Comparison of ENCODE assay signal across 12 cellular contexts in the genomic region with DNA sequence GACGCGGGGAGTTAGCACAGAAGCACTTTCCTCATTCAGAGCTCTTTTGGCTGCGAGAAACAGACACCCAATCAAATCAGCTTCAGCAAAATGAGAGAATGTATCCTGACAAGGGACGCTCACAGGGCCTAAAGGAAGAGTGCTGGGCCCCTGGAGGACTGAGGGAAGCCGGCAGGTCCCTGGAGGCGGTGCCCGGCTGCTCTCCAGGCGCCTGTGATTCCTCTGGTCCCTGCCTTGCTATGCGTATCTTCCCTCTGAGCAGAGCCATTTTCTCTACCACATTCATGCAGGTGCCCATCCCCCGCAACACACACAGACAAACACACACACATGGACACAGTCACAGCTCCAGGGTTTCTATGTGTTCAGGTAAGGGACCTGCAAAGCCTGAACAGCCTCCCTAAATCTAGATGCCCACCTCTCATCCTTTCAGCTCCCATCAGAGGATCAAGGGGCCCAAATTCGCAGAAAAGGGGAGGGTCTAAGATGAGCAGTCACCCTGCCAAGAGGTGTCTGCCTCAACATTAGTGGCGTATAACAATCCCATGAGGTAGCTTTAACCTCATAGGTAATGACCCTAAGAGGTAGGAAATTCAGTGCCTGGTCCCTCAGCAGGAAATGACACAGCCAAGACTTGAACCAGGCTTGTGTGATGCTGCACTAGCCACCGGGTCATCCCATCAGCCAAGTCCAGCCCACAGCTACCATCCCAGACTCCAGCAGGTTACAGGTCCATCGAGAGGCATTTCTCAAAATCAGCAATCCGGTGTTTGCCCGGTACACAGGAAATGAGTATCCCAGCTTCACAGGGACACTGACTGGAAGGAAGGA. TPM values are rescaled to one million over a fixed set of nuclear protein-coding genes. Genes with fewer than 3 reads are reported as not detected.
DNase-seq lines count a peak whose midpoint lies in the region; ATAC-seq and TF ChIP-seq lines count a peak whose summit lies in the region.
"Had no signal": no experiment of that assay in that cellular context is flagged by ENCODE, and none has a peak within 500 bp of the region (broad histone marks: within the 10 kb centered on the region; RNA-seq: fewer than 3 reads in every experiment).

No MANE protein-coding gene starts in this region.

- WGBS in spleen, 5 donors: 66 to 75% (median 69%) methylated on average over 16 of the region's 16 CpGs

- no peaks in the 10 kb centered on the region for H3K27me3 ChIP-seq in RWPE2 (ENCODE audit: insufficient read depth, poor library complexity, severe bottlenecking)
- H3K27me3 ChIP-seq in spleen (replicated peaks in 1 of 7): no peaks in the 10 kb centered on the region
- no peaks in the 10 kb centered on the region for H3K27me3 ChIP-seq in Caco-2 (replicated peaks; ENCODE audit: control insufficient read depth, insufficient read depth, low read length)
- H3K27me3 ChIP-seq: upper lobe of right lung had no signal

- H3K36me3 ChIP-seq in RWPE2 (ENCODE audit: low read depth): 0 out of 2 replicates have a peak, but pooled peaks cover 5% of the 10 kb centered on the region
- H3K36me3 ChIP-seq in spleen: peaks cover 0 to 46% (median 9%) of the 10 kb centered on the region in 6 donors
- H3K36me3 ChIP-seq in Caco-2 (ENCODE audit: control insufficient read depth, insufficient read depth, low read length): no peaks in the 10 kb centered on the region

- TF ChIP-seq CTCF in RWPE2 (IDR thresholded peaks at IDR 0.05; ENCODE audit: poor library complexity, severe bottlenecking) (no peak), spleen (IDR thresholded peaks at IDR 0.05 in 8 of 11, conservative IDR thresholded peaks at IDR 0.05 in 3 of 11) (no peak), Caco-2 (IDR thresholded peaks at IDR 0.05; ENCODE audit: insufficient read depth in 1 of 2, low read depth in 1 of 2, low read length in 1 of 2, severe bottlenecking in 1 of 2, unreplicated experiment in 1 of 2) (no peak)

- POLR2A ChIA-PET in Caco-2 (lab: Charles Lee): no interaction called here
- POLR2A ChIA-PET in activated CD4-positive, alpha-beta memory T cell treated with anti-CD3 and anti-CD28 coated beads for 36 hours (lab: Charles Lee): no interaction called here

- no TSS peak for BruUV-seq in Caco-2 (replicated peaks; lab: Mats Ljungman, UMichigan)

- CTCF ChIA-PET in Caco-2 (lab: Charles Lee): no interaction called here
- CTCF ChIA-PET in activated CD4-positive, alpha-beta memory T cell treated with anti-CD3 and anti-CD28 coated beads for 36 hours (lab: Charles Lee): interaction anchor here (1.0 kb wide), 1 partner anchor 56 kb away, joined by 3 read pairs; no protein-coding TSS in a partner anchor

- no peaks in the 10 kb centered on the region for H3K36me3 Mint-ChIP-seq in Caco-2 (ENCODE audit: insufficient read depth, unreplicated experiment)
- no peaks in the 10 kb centered on the region for H3K36me3 Mint-ChIP-seq in activated CD4-positive, alpha-beta memory T cell treated with anti-CD3 and anti-CD28 coated beads for 36 hours
- H3K36me3 Mint-ChIP-seq: activated naive CD4-positive, alpha-beta T cell treated with anti-CD3 and anti-CD28 coated beads, Interleukin-2, amount 10 ng/mL, durations not matched to agents 7 days and 5 days had no signal

- no peak overlapping the region for H3K4me3 Mint-ChIP-seq in Caco-2 (ENCODE audit: unreplicated experiment)
- H3K4me3 Mint-ChIP-seq in activated CD4-positive, alpha-beta memory T cell treated with anti-CD3 and anti-CD28 coated beads for 36 hours: no peak overlapping the region
- H3K4me3 Mint-ChIP-seq: activated naive CD4-positive, alpha-beta T cell treated with anti-CD3 and anti-CD28 coated beads, Interleukin-2, amount 10 ng/mL, durations not matched to agents 7 days and 5 days had no signal

- H3K4me3 ChIP-seq in RWPE2 (ENCODE audit: severe bottlenecking): no peak overlapping the region
- H3K4me3 ChIP-seq in spleen: peak overlapping the region in 1 of 8 donors; percentile 28
- H3K4me3 ChIP-seq in Caco-2 (ENCODE audit: low read depth, low read length): no peak overlapping the region
- H3K4me3 ChIP-seq: coronary artery, upper lobe of right lung had no signal

- H3K4me1 ChIP-seq in RWPE2 (ENCODE audit: insufficient read depth, poor library complexity, severe bottlenecking) (peaks cover 8% of the 10 kb centered on the region), spleen (peaks cover 0 to 37% (median 13%) of the 10 kb centered on the region in 6 donors), Caco-2 (no peaks in the 10 kb centered on the region)
- H3K4me1 ChIP-seq: upper lobe of right lung had no signal

- H3K4me1 Mint-ChIP-seq in Caco-2 (ENCODE audit: low read depth, unreplicated experiment): no peaks in the 10 kb centered on the region
- H3K4me1 Mint-ChIP-seq in activated CD4-positive, alpha-beta memory T cell treated with anti-CD3 and anti-CD28 coated beads for 36 hours (ENCODE audit: low read depth): peaks cover 17% of the 10 kb centered on the region

- no peak for TF ChIP-seq POLR2A in spleen (IDR thresholded peaks at IDR 0.05)

- no peak overlapping the region for H3K27ac Mint-ChIP-seq in Caco-2 (ENCODE audit: unreplicated experiment)
- no peak overlapping the region for H3K27ac Mint-ChIP-seq in activated CD4-positive, alpha-beta memory T cell treated with anti-CD3 and anti-CD28 coated beads for 36 hours
- H3K27ac Mint-ChIP-seq: activated naive CD4-positive, alpha-beta T cell treated with anti-CD3 and anti-CD28 coated beads, Interleukin-2, amount 10 ng/mL, durations not matched to agents 7 days and 5 days had no signal

- ATAC-seq in GM19395 (IDR thresholded peaks at IDR 0.05; ENCODE audit: unreplicated experiment): peak; percentile 19
- ATAC-seq in HG02885 (IDR thresholded peaks at IDR 0.05; ENCODE audit: poor library complexity, unreplicated experiment): peak; percentile 17
- peak; percentile 30 for ATAC-seq in RWPE2 (ENCODE audit: low read depth)
- ATAC-seq: sciatic nerve, upper lobe of right lung had no signal

- H3K27me3 Mint-ChIP-seq in Caco-2 (ENCODE audit: insufficient read depth, unreplicated experiment): no peaks in the 10 kb centered on the region
- H3K27me3 Mint-ChIP-seq in activated CD4-positive, alpha-beta memory T cell treated with anti-CD3 and anti-CD28 coated beads for 36 hours: peaks cover 5% of the 10 kb centered on the region

- H3K9me3 ChIP-seq in RWPE2 (ENCODE audit: severe bottlenecking) (no peaks in the 10 kb centered on the region), spleen (no peaks in the 10 kb centered on the region), Caco-2 (no peaks in the 10 kb centered on the region)
- H3K9me3 ChIP-seq: upper lobe of right lung had no signal

- intact Hi-C loops in spleen (cut with DNase I; ENCODE audit: low total_unique reads) (no loop called here), Caco-2 (cut with micrococcal nuclease; ENCODE audit: unreplicated experiment) (no loop called here)
- intact Hi-C loops in activated CD4-positive, alpha-beta memory T cell treated with anti-CD3 and anti-CD28 coated beads for 36 hours (cut with micrococcal nuclease): no loop called here

- DNase-seq in RWPE2 (ENCODE audit: low spot score) (no peak), spleen (peak; percentile 49), kidney glomerular epithelial cell (lab: John Stamatoyannopoulos, UW) (no peak), Caco-2 (no peak)
- no peak for DNase-seq in activated CD4-positive, alpha-beta memory T cell treated with anti-CD3 and anti-CD28 coated beads for 36 hours
- DNase-seq: activated naive CD4-positive, alpha-beta T cell treated with anti-CD3 and anti-CD28 coated beads, Interleukin-2, amount 10 ng/mL, durations not matched to agents 7 days and 5 days; NCI-H1930; upper lobe of right lung had no signal

- H3K9me3 Mint-ChIP-seq in Caco-2 (ENCODE audit: unreplicated experiment): no peaks in the 10 kb centered on the region
- H3K9me3 Mint-ChIP-seq in activated CD4-positive, alpha-beta memory T cell treated with anti-CD3 and anti-CD28 coated beads for 36 hours: no peaks in the 10 kb centered on the region
- H3K9me3 Mint-ChIP-seq: activated naive CD4-positive, alpha-beta T cell treated with anti-CD3 and anti-CD28 coated beads, Interleukin-2, amount 10 ng/mL, durations not matched to agents 7 days and 5 days had no signal

- H3K27ac ChIP-seq in RWPE2 (ENCODE audit: poor library complexity, severe bottlenecking) (no peak overlapping the region), spleen (peak overlapping the region in 4 of 8 donors; percentile 1 to 72 (median 30))
- H3K27ac ChIP-seq: coronary artery, upper lobe of right lung had no signal

RNA-seq across cellular contexts. Expression of a gene that starts 29.0 kb away (rescaled TPM):
- 10 to 100 TPM; 13.8 to 32.2 (median 28.2) TPM for total RNA-seq in spleen
- 1 to 10 TPM; 5.0 to 7.5 (median 5.7) TPM for polyA plus RNA-seq in spleen
- 0.12 and 0.32 TPM in 2 replicates for total RNA-seq in Caco-2 (2022)
- total RNA-seq in activated CD4-positive, alpha-beta memory T cell treated with anti-CD3 and anti-CD28 coated beads for 36 hours: under 1 TPM; 0.15 to 0.19 TPM

RNA-seq across cellular contexts. Expression of a gene that starts 59.1 kb away (rescaled TPM):
- 10 to 100 TPM; 16.5 to 26.4 (median 21.8) TPM for total RNA-seq in spleen
- polyA plus RNA-seq in spleen: 1 to 10 TPM; 3.5 to 5.4 (median 3.6) TPM
- 9.9 and 11.2 TPM in 2 replicates for total RNA-seq in Caco-2 (2022)
- 10 to 100 TPM; 26.4 to 27.4 TPM for total RNA-seq in activated CD4-positive, alpha-beta memory T cell treated with anti-CD3 and anti-CD28 coated beads for 36 hours

Comparison
In these comparisons a context has a peak if more than half of its experiments do, and no peak if none do; other contexts are left out.
1. RNA of a gene that starts 29.0 kb away (total RNA-seq): 13.8 to 32.2 TPM in spleen; 0.12 to 0.32 TPM in Caco-2 and 0.15 to 0.19 TPM in activated CD4-positive, alpha-beta memory T cell treated with anti-CD3 and anti-CD28 coated beads for 36 hours; every median in the first group is over 10 times any median in the second.
2. Peak in every context shown above with its lines, with median percentiles within 50 percentile points of each other: ATAC-seq.